9 cellular contexts compared by ENCODE assay signal in the genomic region with DNA sequence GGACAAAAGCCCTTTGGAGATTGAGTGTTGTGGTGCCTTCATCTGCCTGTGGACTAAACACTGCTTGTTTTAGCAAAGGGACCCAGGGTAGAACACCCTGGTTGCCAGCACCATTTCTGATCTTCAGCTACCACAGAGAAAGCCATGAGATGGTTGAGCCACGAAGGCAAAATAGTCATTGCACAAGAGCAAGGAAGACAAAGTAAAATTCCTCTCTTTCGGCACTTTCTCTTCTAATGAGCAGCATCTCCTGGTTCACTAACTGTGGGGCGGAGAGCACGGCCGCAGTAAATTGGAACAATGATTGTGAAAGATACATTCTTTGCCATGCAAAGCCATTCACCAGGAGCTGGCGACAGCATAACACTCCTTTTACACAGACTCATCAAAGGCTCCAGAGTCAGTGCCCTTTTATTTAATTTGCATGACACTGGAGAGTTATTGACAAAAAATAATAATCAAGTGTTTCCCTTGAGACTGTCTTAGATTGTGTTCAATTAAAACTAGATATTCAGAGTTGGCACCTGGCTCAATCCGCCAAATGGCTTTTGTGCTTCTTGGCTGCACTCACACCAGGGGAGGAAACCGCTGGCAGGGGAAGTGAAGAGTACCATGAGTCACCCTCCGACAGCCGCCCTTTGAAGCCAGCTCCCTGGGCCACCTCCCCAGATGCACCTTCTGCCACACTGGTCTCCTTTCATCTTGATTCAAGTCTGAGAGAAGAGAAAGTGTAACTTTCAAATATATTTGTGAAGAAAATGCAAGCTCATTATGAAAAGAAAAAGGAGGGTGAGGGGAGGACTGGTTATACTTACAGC.
DNase-seq lines count a peak whose midpoint lies in the region; ATAC-seq and TF ChIP-seq lines count a peak whose summit lies in the region.
"Had no signal": no experiment of that assay in that cellular context is flagged by ENCODE, and none has a peak within 500 bp of the region (broad histone marks: within the 10 kb centered on the region; RNA-seq: fewer than 3 reads in every experiment).

No MANE protein-coding gene starts in this region.

- intact Hi-C loops in thyroid gland (cut with DNase I), result no loop called here

- no peak overlapping the region for H3K27ac ChIP-seq in thyroid gland
- H3K27ac ChIP-seq: right atrium auricular region had no signal

- no peaks in the 10 kb centered on the region for H3K4me1 ChIP-seq in thyroid gland
- H3K4me1 ChIP-seq: right atrium auricular region had no signal

- no peak for TF ChIP-seq CTCF in thyroid gland (IDR thresholded peaks at IDR 0.05)

- WGBS in thyroid gland, 2 donors, result 80 to 87% methylated on average over 10 of the region's 10 CpGs

- DNase-seq in NCI-H345 (lab: John Stamatoyannopoulos, UW), result peak; percentile 13
- DNase-seq in NCI-H345 treated with DMSO at 0.1 percent for 48 hours (lab: John Stamatoyannopoulos, UW; ENCODE audit: unreplicated experiment), result no peak
- peak; percentile 17 to 33 for DNase-seq in Kasumi-1 (lab: John Stamatoyannopoulos, UW)
- DNase-seq in RPMI7951 (ENCODE audit: low read depth), result peak; percentile 63
- peak; percentile 11 for DNase-seq in kidney tubule cell (ENCODE audit: low spot score)
- DNase-seq in thyroid gland, result no peak
- no peak for DNase-seq in globus pallidus (ENCODE audit: low spot score)

- TF ChIP-seq POLR2A in thyroid gland (IDR thresholded peaks at IDR 0.05), result no peak

- H3K27me3 ChIP-seq in thyroid gland, result no peaks in the 10 kb centered on the region
- H3K27me3 ChIP-seq: right atrium auricular region had no signal

- H3K4me3 ChIP-seq in thyroid gland (replicated peaks in 1 of 3), result no peak overlapping the region
- H3K4me3 ChIP-seq: right atrium auricular region had no signal

- no peak for ATAC-seq in HG03439 (IDR thresholded peaks at IDR 0.05; ENCODE audit: unreplicated experiment)

- no peaks in the 10 kb centered on the region for H3K9me3 ChIP-seq in thyroid gland
- H3K9me3 ChIP-seq: right atrium auricular region had no signal

- no peaks in the 10 kb centered on the region for H3K36me3 ChIP-seq in thyroid gland
- H3K36me3 ChIP-seq: right atrium auricular region had no signal

Comparison
In these comparisons a context has a peak if more than half of its experiments do, and no peak if none do; other contexts are left out.
1. DNase-seq: peak in NCI-H345 (single experiment), Kasumi-1 (2 of 2), RPMI7951 (single experiment) and kidney tubule cell (single experiment); none in NCI-H345 treated with DMSO at 0.1 percent for 48 hours (single experiment), thyroid gland (0 of 2) and globus pallidus (single experiment).